Comparison of ENCODE assay signal across 19 cellular contexts in genomic region chr16:24178496-24178895, GRCh38.
DNase-seq lines count a peak whose midpoint lies in the region; ATAC-seq and TF ChIP-seq lines count a peak whose summit lies in the region.
"Had no signal": no experiment of that assay in that cellular context is flagged by ENCODE, and none has a peak within 500 bp of the region (broad histone marks: within the 10 kb centered on the region; RNA-seq: fewer than 3 reads in every experiment).

No MANE protein-coding gene starts in this region.

- no peak overlapping the region for H3K27ac ChIP-seq in colonic mucosa
- H3K27ac ChIP-seq: cardiac muscle cell, gastrocnemius medialis, sigmoid colon, SJSA1, upper lobe of right lung had no signal

- no peak overlapping the region for H3K4me3 Mint-ChIP-seq in endothelial cell (ENCODE audit: unreplicated experiment)
- H3K4me3 Mint-ChIP-seq: activated naive CD8-positive, alpha-beta T cell; effector memory CD8-positive, alpha-beta T cell had no signal

- no peak overlapping the region for H3K27ac Mint-ChIP-seq in endothelial cell (ENCODE audit: unreplicated experiment)
- H3K27ac Mint-ChIP-seq: activated naive CD8-positive, alpha-beta T cell had no signal

- H3K36me3 Mint-ChIP-seq in endothelial cell (ENCODE audit: low read depth, unreplicated experiment), result peaks cover 7% of the 10 kb centered on the region

- ATAC-seq in HG03457 (IDR thresholded peaks at IDR 0.05; ENCODE audit: unreplicated experiment), result no peak
- ATAC-seq in GM18519 (IDR thresholded peaks at IDR 0.05; ENCODE audit: low FRiP score, unreplicated experiment), result no peak
- ATAC-seq: effector memory CD8-positive, alpha-beta T cell; gastrocnemius medialis; upper lobe of right lung had no signal

- no peaks in the 10 kb centered on the region for H3K4me1 ChIP-seq in colonic mucosa
- H3K4me1 ChIP-seq: gastrocnemius medialis, sigmoid colon, SJSA1, upper lobe of right lung had no signal

- no peaks in the 10 kb centered on the region for H3K27me3 ChIP-seq in colonic mucosa
- H3K27me3 ChIP-seq: cardiac muscle cell, gastrocnemius medialis, sigmoid colon, SJSA1, upper lobe of right lung had no signal

- H3K9ac ChIP-seq in colonic mucosa (ENCODE audit: low read depth in 2 of 2, low read length in 2 of 2), result no peak overlapping the region

- no peaks in the 10 kb centered on the region for H3K9me3 Mint-ChIP-seq in endothelial cell (ENCODE audit: unreplicated experiment)
- H3K9me3 Mint-ChIP-seq: effector memory CD8-positive, alpha-beta T cell had no signal

- no peaks in the 10 kb centered on the region for H3K36me3 ChIP-seq in colonic mucosa
- H3K36me3 ChIP-seq: cardiac muscle cell, gastrocnemius medialis, SJSA1, upper lobe of right lung had no signal

- H3K4me3 ChIP-seq in colonic mucosa, result no peak overlapping the region
- H3K4me3 ChIP-seq: cardiac muscle cell, gastrocnemius medialis, sigmoid colon, SJSA1, upper lobe of right lung had no signal

- H3K9me3 ChIP-seq in colonic mucosa, result no peaks in the 10 kb centered on the region
- H3K9me3 ChIP-seq: gastrocnemius medialis, sigmoid colon, SJSA1, upper lobe of right lung had no signal

- H3K27me3 Mint-ChIP-seq in endothelial cell (ENCODE audit: unreplicated experiment), result no peaks in the 10 kb centered on the region
- H3K27me3 Mint-ChIP-seq: activated naive CD8-positive, alpha-beta T cell; effector memory CD8-positive, alpha-beta T cell had no signal

- intact Hi-C loops in colonic mucosa (cut with DNase I), result no loop called here

- no peaks in the 10 kb centered on the region for H3K4me1 Mint-ChIP-seq in endothelial cell (ENCODE audit: unreplicated experiment)

- no peak for TF ChIP-seq CTCF in endothelial cell (IDR thresholded peaks at IDR 0.05; ENCODE audit: unreplicated experiment)
- TF ChIP-seq CTCF in colonic mucosa (IDR thresholded peaks at IDR 0.05), result no peak

- DNase-seq in stimulated activated CD4-positive, alpha-beta T cell treated with anti-CD3 and anti-CD28 coated beads, Interleukin-4, amount 100 ng/mL, for 1 hour, result peak; percentile 2
- no peak for DNase-seq in stimulated activated CD4-positive, alpha-beta T cell treated with anti-CD3 and anti-CD28 coated beads, Interleukin-1b, Interleukin-23, amount 100 ng/mL, for 48 hours
- peak; percentile 17 for DNase-seq in RKO (ENCODE audit: low spot score)
- peak; percentile 48 for DNase-seq in endothelial cell (ENCODE audit: low spot score)
- DNase-seq in colonic mucosa, result no peak
- DNase-seq in SIG-M5 treated with dmso at 0.1 percent for 504 hours (lab: John Stamatoyannopoulos, UW; ENCODE audit: unreplicated experiment), result no peak
- DNase-seq: activated CD8-positive, alpha-beta memory T cell treated with anti-CD3 and anti-CD28 coated beads, Interleukin-2, amount 50 U/mL, for 4 hours; DMS 273 treated with DMSO at 0.1 percent for 48 hours; effector memory CD8-positive, alpha-beta T cell; gastrocnemius medialis; mesenchymal stem cell; sigmoid colon; stimulated activated CD4-positive, alpha-beta T cell treated with anti-CD3 and anti-CD28 coated beads, Interleukin-4, amount 100 ng/mL, for 4 hours; upper lobe of right lung had no signal

Comparison
In these comparisons a context has a peak if more than half of its experiments do, and no peak if none do; other contexts are left out.
1. DNase-seq: peak in stimulated activated CD4-positive, alpha-beta T cell treated with anti-CD3 and anti-CD28 coated beads, Interleukin-4, amount 100 ng/mL, for 1 hour (single experiment), RKO (single experiment) and endothelial cell (single experiment); none in stimulated activated CD4-positive, alpha-beta T cell treated with anti-CD3 and anti-CD28 coated beads, Interleukin-1b, Interleukin-23, amount 100 ng/mL, for 48 hours (single experiment), colonic mucosa (single experiment) and SIG-M5 treated with dmso at 0.1 percent for 504 hours (single experiment).